ENCODE assay signal across 14 cellular contexts in genomic region chr6:28983838-28984237, GRCh38. TPM values are rescaled to one million over a fixed set of nuclear protein-coding genes. Genes with fewer than 3 reads are reported as not detected.
DNase-seq lines count a peak whose midpoint lies in the region; TF ChIP-seq lines count a peak whose summit lies in the region.
"Had no signal": no experiment of that assay in that cellular context is flagged by ENCODE, and none has a peak within 500 bp of the region (broad histone marks: within the 10 kb centered on the region; RNA-seq: fewer than 3 reads in every experiment).

No MANE protein-coding gene starts in this region.

- peaks cover 52 to 72% (median 68%) of the 10 kb centered on the region in 3 donors for H3K4me1 Mint-ChIP-seq in CD8-positive, alpha-beta memory T cell
- H3K4me1 Mint-ChIP-seq in HFFc6 (ENCODE audit: low read depth) (peaks cover 57% of the 10 kb centered on the region), brain (peaks cover 57% of the 10 kb centered on the region), nephron (peaks cover 25% of the 10 kb centered on the region)

- H3K27me3 ChIP-seq in CD8-positive, alpha-beta memory T cell (ENCODE audit: insufficient read depth, low read length, poor library complexity, severe bottlenecking): no peaks in the 10 kb centered on the region

- peaks cover 41 to 42% of the 10 kb centered on the region in 2 donors for H3K27me3 Mint-ChIP-seq in CD8-positive, alpha-beta memory T cell
- H3K27me3 Mint-ChIP-seq in HFFc6 (ENCODE audit: insufficient read depth) (peaks cover 5% of the 10 kb centered on the region), brain (peaks cover 28% of the 10 kb centered on the region), nephron (ENCODE audit: low read depth) (peaks cover 34% of the 10 kb centered on the region)

- POLR2A ChIA-PET in CD8-positive, alpha-beta memory T cell (lab: Charles Lee): no interaction called here

- no peak overlapping the region for H3K4me3 ChIP-seq in CD8-positive, alpha-beta memory T cell (ENCODE audit: low read length)

- CTCF ChIA-PET in CD8-positive, alpha-beta memory T cell (lab: Charles Lee): interaction anchor here (1.2 to 6.9 kb wide), 3 partner anchors 32 to 145 kb away, joined by 3 to 48 read pairs (median 4); no protein-coding TSS in a partner anchor

- H3K9me3 Mint-ChIP-seq in CD8-positive, alpha-beta memory T cell: peaks cover 0 to 13% (median 8%) of the 10 kb centered on the region in 5 donors
- H3K9me3 Mint-ChIP-seq in HFFc6: peaks cover 4% of the 10 kb centered on the region; the same call in 1 of the 2 replicates
- peaks cover 0 to 15% (median 8%) of the 10 kb centered on the region in 5 experiments for H3K9me3 Mint-ChIP-seq in brain
- peaks cover 6% of the 10 kb centered on the region for H3K9me3 Mint-ChIP-seq in nephron

- H3K36me3 ChIP-seq in CD8-positive, alpha-beta memory T cell (ENCODE audit: insufficient read depth, low read length): no peaks in the 10 kb centered on the region
- H3K36me3 ChIP-seq: sigmoid colon had no signal

- peak overlapping the region in 5 of 7 donors; percentile 11 to 75 (median 27) for H3K4me3 Mint-ChIP-seq in CD8-positive, alpha-beta memory T cell
- H3K4me3 Mint-ChIP-seq in HFFc6 (peak overlapping the region; percentile 91), brain (peak overlapping the region; percentile 89 to 94 (median 90)), nephron (peak overlapping the region; percentile 84 to 94 (median 90))
- H3K4me3 Mint-ChIP-seq: activated CD4-positive, alpha-beta memory T cell treated with anti-CD3 and anti-CD28 coated beads for 36 hours had no signal

- TF ChIP-seq CTCF in HFFc6 (IDR thresholded peaks at IDR 0.05) (no peak), brain (conservative IDR thresholded peaks at IDR 0.05) (no peak), nephron (IDR thresholded peaks at IDR 0.05; ENCODE audit: unreplicated experiment in 3 of 3) (no peak)

- peak overlapping the region in 2 of 8 donors; percentile 41 to 98 for H3K27ac Mint-ChIP-seq in CD8-positive, alpha-beta memory T cell
- H3K27ac Mint-ChIP-seq in HFFc6: peak overlapping the region; percentile 82
- peak overlapping the region in 2 of 5 experiments; percentile 25 to 93 for H3K27ac Mint-ChIP-seq in brain
- H3K27ac Mint-ChIP-seq in nephron: peak overlapping the region; percentile 66 to 91 (median 77)
- H3K27ac Mint-ChIP-seq: activated CD4-positive, alpha-beta memory T cell treated with anti-CD3 and anti-CD28 coated beads for 36 hours had no signal

- peaks cover 0 to 11% (median 3%) of the 10 kb centered on the region in 3 donors for H3K36me3 Mint-ChIP-seq in CD8-positive, alpha-beta memory T cell
- H3K36me3 Mint-ChIP-seq in HFFc6 (ENCODE audit: low read depth): peaks cover 8% of the 10 kb centered on the region; the same call in 1 of the 2 replicates
- H3K36me3 Mint-ChIP-seq in brain: peaks cover 6% of the 10 kb centered on the region
- H3K36me3 Mint-ChIP-seq in nephron (ENCODE audit: low read depth): peaks cover 8% of the 10 kb centered on the region

- H3K4me1 ChIP-seq in CD8-positive, alpha-beta memory T cell (ENCODE audit: insufficient read depth, low read length): peaks cover 31% of the 10 kb centered on the region

- H3K27ac ChIP-seq in CD8-positive, alpha-beta memory T cell (ENCODE audit: low read depth, low read length): no peak overlapping the region

- DNase-seq in CD8-positive, alpha-beta memory T cell: no peak
- DNase-seq in HFFc6: no peak
- no peak for DNase-seq in NCI-H1930 (lab: John Stamatoyannopoulos, UW)
- no peak for DNase-seq in NOMO-1 (lab: John Stamatoyannopoulos, UW; ENCODE audit: unreplicated experiment in 2 of 2)
- no peak for DNase-seq in stimulated activated CD4-positive, alpha-beta T cell treated with anti-CD3 and anti-CD28 coated beads, Interleukin-2, amount 100 ng/mL, for 24 hours
- DNase-seq: activated CD4-positive, alpha-beta memory T cell treated with anti-CD3 and anti-CD28 coated beads for 36 hours; C1 segment of cervical spinal cord; EL; NCI-H1092; sigmoid colon; stimulated activated CD4-positive, alpha-beta T cell treated with anti-CD3 and anti-CD28 coated beads, Interleukin-4, amount 100 ng/mL, for 1 hour; stimulated activated CD8-positive, alpha-beta memory T cell treated with anti-CD3 and anti-CD28 coated beads, Interleukin-4, amount 100 ng/mL, for 48 hours had no signal

- H3K9me3 ChIP-seq in CD8-positive, alpha-beta memory T cell (ENCODE audit: low read length): no peaks in the 10 kb centered on the region
- H3K9me3 ChIP-seq: sigmoid colon had no signal

RNA-seq across cellular contexts. Expression of gene ZNF311, which starts 21.3 kb away (rescaled TPM):
- total RNA-seq in CD8-positive, alpha-beta memory T cell: under 1 TPM; 0.66 to 0.73 TPM
- not detected for polyA plus RNA-seq in CD8-positive, alpha-beta memory T cell
- under 1 TPM; 0.17 to 0.34 (median 0.21) TPM for total RNA-seq in HFFc6 (2021; fragmentation: NEBNext Ultra II Directional; extraction: Animal tissue kit (Norgen Biotek cat#: 25700))
- not detected for polyA plus RNA-seq in brain (ENCODE audit: insufficient read depth, low read depth, low replicate concordance)

Comparison
In these comparisons a context has a peak if more than half of its experiments do, and no peak if none do; other contexts are left out.
1. H3K4me3 Mint-ChIP-seq: peak in every context shown above with its lines; median percentile 91 in HFFc6; 90 in brain; 90 in nephron; 27 in CD8-positive, alpha-beta memory T cell.